In genomic region chr4:149135062-149135461, GRCh38 we compare ENCODE assay signal across 1 cellular context.
TF ChIP-seq lines count a peak whose summit lies in the region.

No MANE protein-coding gene starts in this region.

TF ChIP-seq in GM23338, 12 proteins besides CTCF, POLR2A, EP300 and RAD21 (continued from another document):
- TF ChIP-seq, protein P1, sequence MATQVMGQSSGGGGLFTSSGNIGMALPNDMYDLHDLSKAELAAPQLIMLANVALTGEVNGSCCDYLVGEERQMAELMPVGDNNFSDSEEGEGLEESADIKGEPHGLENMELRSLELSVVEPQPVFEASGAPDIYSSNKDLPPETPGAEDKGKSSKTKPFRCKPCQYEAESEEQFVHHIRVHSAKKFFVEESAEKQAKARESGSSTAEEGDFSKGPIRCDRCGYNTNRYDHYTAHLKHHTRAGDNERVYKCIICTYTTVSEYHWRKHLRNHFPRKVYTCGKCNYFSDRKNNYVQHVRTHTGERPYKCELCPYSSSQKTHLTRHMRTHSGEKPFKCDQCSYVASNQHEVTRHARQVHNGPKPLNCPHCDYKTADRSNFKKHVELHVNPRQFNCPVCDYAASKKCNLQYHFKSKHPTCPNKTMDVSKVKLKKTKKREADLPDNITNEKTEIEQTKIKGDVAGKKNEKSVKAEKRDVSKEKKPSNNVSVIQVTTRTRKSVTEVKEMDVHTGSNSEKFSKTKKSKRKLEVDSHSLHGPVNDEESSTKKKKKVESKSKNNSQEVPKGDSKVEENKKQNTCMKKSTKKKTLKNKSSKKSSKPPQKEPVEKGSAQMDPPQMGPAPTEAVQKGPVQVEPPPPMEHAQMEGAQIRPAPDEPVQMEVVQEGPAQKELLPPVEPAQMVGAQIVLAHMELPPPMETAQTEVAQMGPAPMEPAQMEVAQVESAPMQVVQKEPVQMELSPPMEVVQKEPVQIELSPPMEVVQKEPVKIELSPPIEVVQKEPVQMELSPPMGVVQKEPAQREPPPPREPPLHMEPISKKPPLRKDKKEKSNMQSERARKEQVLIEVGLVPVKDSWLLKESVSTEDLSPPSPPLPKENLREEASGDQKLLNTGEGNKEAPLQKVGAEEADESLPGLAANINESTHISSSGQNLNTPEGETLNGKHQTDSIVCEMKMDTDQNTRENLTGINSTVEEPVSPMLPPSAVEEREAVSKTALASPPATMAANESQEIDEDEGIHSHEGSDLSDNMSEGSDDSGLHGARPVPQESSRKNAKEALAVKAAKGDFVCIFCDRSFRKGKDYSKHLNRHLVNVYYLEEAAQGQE (IDR thresholded peaks at IDR 0.05; ENCODE audit: unreplicated experiment), result no peak
- no peak for TF ChIP-seq EZH2phosphoT487 (IDR thresholded peaks at IDR 0.05; ENCODE audit: unreplicated experiment)
- TF ChIP-seq, protein P2, sequence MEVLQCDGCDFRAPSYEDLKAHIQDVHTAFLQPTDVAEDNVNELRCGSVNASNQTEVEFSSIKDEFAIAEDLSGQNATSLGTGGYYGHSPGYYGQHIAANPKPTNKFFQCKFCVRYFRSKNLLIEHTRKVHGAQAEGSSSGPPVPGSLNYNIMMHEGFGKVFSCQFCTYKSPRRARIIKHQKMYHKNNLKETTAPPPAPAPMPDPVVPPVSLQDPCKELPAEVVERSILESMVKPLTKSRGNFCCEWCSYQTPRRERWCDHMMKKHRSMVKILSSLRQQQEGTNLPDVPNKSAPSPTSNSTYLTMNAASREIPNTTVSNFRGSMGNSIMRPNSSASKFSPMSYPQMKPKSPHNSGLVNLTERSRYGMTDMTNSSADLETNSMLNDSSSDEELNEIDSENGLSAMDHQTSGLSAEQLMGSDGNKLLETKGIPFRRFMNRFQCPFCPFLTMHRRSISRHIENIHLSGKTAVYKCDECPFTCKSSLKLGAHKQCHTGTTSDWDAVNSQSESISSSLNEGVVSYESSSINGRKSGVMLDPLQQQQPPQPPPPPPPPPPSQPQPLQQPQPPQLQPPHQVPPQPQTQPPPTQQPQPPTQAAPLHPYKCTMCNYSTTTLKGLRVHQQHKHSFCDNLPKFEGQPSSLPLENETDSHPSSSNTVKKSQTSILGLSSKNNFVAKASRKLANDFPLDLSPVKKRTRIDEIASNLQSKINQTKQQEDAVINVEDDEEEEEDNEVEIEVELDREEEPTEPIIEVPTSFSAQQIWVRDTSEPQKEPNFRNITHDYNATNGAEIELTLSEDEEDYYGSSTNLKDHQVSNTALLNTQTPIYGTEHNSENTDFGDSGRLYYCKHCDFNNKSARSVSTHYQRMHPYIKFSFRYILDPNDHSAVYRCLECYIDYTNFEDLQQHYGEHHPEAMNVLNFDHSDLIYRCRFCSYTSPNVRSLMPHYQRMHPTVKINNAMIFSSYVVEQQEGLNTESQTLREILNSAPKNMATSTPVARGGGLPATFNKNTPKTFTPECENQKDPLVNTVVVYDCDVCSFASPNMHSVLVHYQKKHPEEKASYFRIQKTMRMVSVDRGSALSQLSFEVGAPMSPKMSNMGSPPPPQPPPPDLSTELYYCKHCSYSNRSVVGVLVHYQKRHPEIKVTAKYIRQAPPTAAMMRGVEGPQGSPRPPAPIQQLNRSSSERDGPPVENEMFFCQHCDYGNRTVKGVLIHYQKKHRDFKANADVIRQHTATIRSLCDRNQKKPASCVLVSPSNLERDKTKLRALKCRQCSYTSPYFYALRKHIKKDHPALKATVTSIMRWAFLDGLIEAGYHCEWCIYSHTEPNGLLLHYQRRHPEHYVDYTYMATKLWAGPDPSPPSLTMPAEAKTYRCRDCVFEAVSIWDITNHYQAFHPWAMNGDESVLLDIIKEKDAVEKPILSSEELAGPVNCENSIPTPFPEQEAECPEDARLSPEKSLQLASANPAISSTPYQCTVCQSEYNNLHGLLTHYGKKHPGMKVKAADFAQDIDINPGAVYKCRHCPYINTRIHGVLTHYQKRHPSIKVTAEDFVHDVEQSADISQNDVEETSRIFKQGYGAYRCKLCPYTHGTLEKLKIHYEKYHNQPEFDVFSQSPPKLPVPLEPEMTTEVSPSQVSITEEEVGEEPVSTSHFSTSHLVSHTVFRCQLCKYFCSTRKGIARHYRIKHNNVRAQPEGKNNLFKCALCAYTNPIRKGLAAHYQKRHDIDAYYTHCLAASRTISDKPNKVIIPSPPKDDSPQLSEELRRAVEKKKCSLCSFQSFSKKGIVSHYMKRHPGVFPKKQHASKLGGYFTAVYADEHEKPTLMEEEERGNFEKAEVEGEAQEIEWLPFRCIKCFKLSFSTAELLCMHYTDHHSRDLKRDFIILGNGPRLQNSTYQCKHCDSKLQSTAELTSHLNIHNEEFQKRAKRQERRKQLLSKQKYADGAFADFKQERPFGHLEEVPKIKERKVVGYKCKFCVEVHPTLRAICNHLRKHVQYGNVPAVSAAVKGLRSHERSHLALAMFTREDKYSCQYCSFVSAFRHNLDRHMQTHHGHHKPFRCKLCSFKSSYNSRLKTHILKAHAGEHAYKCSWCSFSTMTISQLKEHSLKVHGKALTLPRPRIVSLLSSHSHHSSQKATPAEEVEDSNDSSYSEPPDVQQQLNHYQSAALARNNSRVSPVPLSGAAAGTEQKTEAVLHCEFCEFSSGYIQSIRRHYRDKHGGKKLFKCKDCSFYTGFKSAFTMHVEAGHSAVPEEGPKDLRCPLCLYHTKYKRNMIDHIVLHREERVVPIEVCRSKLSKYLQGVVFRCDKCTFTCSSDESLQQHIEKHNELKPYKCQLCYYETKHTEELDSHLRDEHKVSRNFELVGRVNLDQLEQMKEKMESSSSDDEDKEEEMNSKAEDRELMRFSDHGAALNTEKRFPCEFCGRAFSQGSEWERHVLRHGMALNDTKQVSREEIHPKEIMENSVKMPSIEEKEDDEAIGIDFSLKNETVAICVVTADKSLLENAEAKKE (CRISPR knock-in tag; IDR thresholded peaks at IDR 0.05), result no peak
